ENCODE assay signal across 23 cellular contexts in the genomic region with DNA sequence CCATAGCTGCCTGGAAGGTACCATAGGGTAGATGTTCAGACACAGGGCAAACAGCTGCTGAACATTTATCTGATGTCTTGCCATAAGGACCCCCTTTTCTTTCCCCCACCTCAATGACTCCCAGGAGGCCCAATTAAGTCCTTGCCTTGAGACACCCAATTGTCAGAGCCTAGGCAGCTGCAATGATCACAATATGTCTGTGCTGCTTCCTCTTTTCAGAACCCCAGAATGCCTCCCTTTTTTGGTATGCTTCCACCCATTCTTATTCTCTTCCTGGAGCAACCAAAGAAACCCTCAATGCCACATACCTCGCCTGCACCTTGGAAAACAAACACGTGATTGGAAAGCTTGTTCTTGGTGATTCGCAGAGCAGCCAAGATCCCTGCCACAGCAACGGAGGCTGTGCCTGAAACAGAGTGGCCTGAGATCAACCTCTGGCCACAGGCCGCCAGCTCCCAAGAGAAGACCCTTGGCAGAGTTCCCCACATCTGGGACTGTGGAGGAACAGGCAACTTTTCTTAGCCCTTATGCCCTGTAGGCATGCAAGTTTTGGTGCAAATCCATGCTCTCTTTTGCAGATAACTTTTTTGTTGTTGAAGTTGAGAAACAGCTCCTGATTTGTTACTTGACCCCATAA.
"Had no signal": no experiment of that assay in that cellular context is flagged by ENCODE, and none has a peak within 500 bp of the region (broad histone marks: within the 10 kb centered on the region; RNA-seq: fewer than 3 reads in every experiment).

No MANE protein-coding gene starts in this region.

- H3K27ac Mint-ChIP-seq: activated CD4-positive, alpha-beta T cell treated with anti-CD3 and anti-CD28 coated beads, Interleukin-2, amount 10 ng/mL, durations not matched to agents 7 days and 5 days; activated CD8-positive, alpha-beta T cell treated with anti-CD3 and anti-CD28 coated beads for 36 hours; brain; dendritic cell treated with granulocyte-macrophage colony-stimulating factor and Interleukin-4, amounts not matched to agents 40 ng/mL and 50 ng/mL, for 4 days; memory B cell; natural killer cell treated with Interleukin-12 subunit alpha and Interleukin-12 subunit beta and Interleukin-15 and Interleukin-18, amount 100 ng/mL, for 72 hours had no signal

- H3K9me3 Mint-ChIP-seq: activated CD4-positive, alpha-beta T cell treated with anti-CD3 and anti-CD28 coated beads, Interleukin-2, amount 10 ng/mL, durations not matched to agents 7 days and 5 days; activated naive CD4-positive, alpha-beta T cell treated with anti-CD3 and anti-CD28 coated beads, Interleukin-2, amount 50 U/mL, for 72 hours; brain; dendritic cell treated with granulocyte-macrophage colony-stimulating factor and Interleukin-4, amounts not matched to agents 40 ng/mL and 50 ng/mL, for 4 days; memory B cell; natural killer cell treated with Interleukin-12 subunit alpha and Interleukin-12 subunit beta and Interleukin-15 and Interleukin-18, amount 100 ng/mL, for 72 hours had no signal

- DNase-seq: activated CD4-positive, alpha-beta T cell treated with anti-CD3 and anti-CD28 coated beads, Interleukin-2, amount 10 ng/mL, durations not matched to agents 7 days and 5 days; activated CD8-positive, alpha-beta T cell treated with anti-CD3 and anti-CD28 coated beads for 36 hours; aorta; effector CD8-positive, alpha-beta T cell; erythroblast; gastrocnemius medialis; islet precursor cell; left cardiac atrium; ovary; psoas muscle; stimulated activated CD4-positive, alpha-beta T cell treated with anti-CD3 and anti-CD28 coated beads, Interleukin-12 subunit alpha, Interleukin-12 subunit beta, amount 100 ng/mL, for 4 hours; stimulated activated CD4-positive, alpha-beta T cell treated with anti-CD3 and anti-CD28 coated beads, Interleukin-4, amount 100 ng/mL, for 4 hours; stimulated activated naive CD8-positive, alpha-beta T cell treated with anti-CD3 and anti-CD28 coated beads, Interleukin-15, Interleukin-2, amounts not matched to agents 100 U/mL and 50 U/mL, for 24 hours; substantia nigra; thyroid gland; upper lobe of right lung had no signal

- H3K9me3 ChIP-seq: gastrocnemius medialis, neutrophil, ovary, psoas muscle, right atrium auricular region, thyroid gland, upper lobe of right lung had no signal

- H3K4me1 Mint-ChIP-seq: brain, memory B cell had no signal

- H3K27me3 ChIP-seq: gastrocnemius medialis, neutrophil, ovary, right atrium auricular region, thyroid gland, upper lobe of right lung had no signal

- H3K4me3 ChIP-seq: gastrocnemius medialis, ovary, psoas muscle, right atrium auricular region, thyroid gland, upper lobe of right lung had no signal

- ATAC-seq: activated CD8-positive, alpha-beta T cell treated with anti-CD3 and anti-CD28 coated beads for 36 hours; activated naive CD4-positive, alpha-beta T cell treated with anti-CD3 and anti-CD28 coated beads, Interleukin-2, amount 50 U/mL, for 72 hours; gastrocnemius medialis; natural killer cell treated with Interleukin-12 subunit alpha and Interleukin-12 subunit beta and Interleukin-15 and Interleukin-18, amount 100 ng/mL, for 72 hours; psoas muscle; stimulated activated naive CD8-positive, alpha-beta T cell treated with anti-CD3 and anti-CD28 coated beads, Interleukin-15, Interleukin-2, amounts not matched to agents 100 U/mL and 50 U/mL, for 24 hours; upper lobe of right lung had no signal

- H3K4me1 ChIP-seq: gastrocnemius medialis, psoas muscle, right atrium auricular region, thyroid gland, upper lobe of right lung had no signal

- H3K36me3 Mint-ChIP-seq: brain; memory B cell; natural killer cell treated with Interleukin-12 subunit alpha and Interleukin-12 subunit beta and Interleukin-15 and Interleukin-18, amount 100 ng/mL, for 72 hours had no signal

- H3K36me3 ChIP-seq: neutrophil, ovary, right atrium auricular region, thyroid gland, upper lobe of right lung had no signal

- H3K4me3 Mint-ChIP-seq: activated CD4-positive, alpha-beta T cell treated with anti-CD3 and anti-CD28 coated beads, Interleukin-2, amount 10 ng/mL, durations not matched to agents 7 days and 5 days; activated CD8-positive, alpha-beta T cell treated with anti-CD3 and anti-CD28 coated beads for 36 hours; brain; dendritic cell treated with granulocyte-macrophage colony-stimulating factor and Interleukin-4, amounts not matched to agents 40 ng/mL and 50 ng/mL, for 4 days; memory B cell; natural killer cell treated with Interleukin-12 subunit alpha and Interleukin-12 subunit beta and Interleukin-15 and Interleukin-18, amount 100 ng/mL, for 72 hours had no signal

- H3K27me3 Mint-ChIP-seq: activated CD4-positive, alpha-beta T cell treated with anti-CD3 and anti-CD28 coated beads, Interleukin-2, amount 10 ng/mL, durations not matched to agents 7 days and 5 days; activated CD8-positive, alpha-beta T cell treated with anti-CD3 and anti-CD28 coated beads for 36 hours; brain; dendritic cell treated with granulocyte-macrophage colony-stimulating factor and Interleukin-4, amounts not matched to agents 40 ng/mL and 50 ng/mL, for 4 days; memory B cell; natural killer cell treated with Interleukin-12 subunit alpha and Interleukin-12 subunit beta and Interleukin-15 and Interleukin-18, amount 100 ng/mL, for 72 hours had no signal
